21 cellular contexts compared by ENCODE assay signal in the genomic region with DNA sequence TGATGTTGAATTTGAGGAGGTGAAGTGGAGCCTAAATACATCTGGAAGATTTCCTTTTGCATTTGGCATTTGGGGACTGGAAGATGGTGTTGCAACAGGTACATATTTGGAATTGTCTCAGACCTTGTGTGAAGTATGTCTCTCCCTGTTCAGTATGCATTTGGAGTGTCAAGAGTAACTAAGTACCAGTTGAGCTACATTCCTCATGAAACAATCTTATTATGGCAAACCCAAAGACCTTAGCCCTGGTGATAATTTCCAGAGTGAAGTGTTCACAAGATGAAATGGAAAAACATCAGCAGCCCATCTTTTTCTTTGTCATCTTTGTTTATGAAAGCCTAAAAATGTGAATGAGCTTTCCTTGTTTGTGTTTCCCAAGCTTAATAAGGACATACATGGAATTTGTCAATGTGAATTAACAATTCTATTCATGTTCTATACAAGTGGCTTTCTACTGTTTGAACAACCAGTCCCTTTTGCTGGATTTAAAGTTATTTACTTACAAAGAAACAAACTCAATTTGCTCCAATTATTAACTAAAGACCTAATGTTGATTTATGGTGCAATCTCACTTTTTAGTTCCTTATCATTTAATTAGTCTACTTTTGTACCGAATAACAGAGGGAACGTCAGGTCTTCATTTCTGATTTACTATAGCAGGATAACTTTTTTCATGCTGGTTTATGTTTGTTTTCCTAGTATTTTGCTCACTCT. TPM values are rescaled to one million over a fixed set of nuclear protein-coding genes. Genes with fewer than 3 reads are reported as not detected.
DNase-seq lines count a peak whose midpoint lies in the region; ATAC-seq, FAIRE-seq and TF ChIP-seq lines count a peak whose summit lies in the region.
"Had no signal": no experiment of that assay in that cellular context is flagged by ENCODE, and none has a peak within 500 bp of the region (broad histone marks: within the 10 kb centered on the region; RNA-seq: fewer than 3 reads in every experiment).

No MANE protein-coding gene starts in this region.

- no peaks in the 10 kb centered on the region for H3K27me3 ChIP-seq in lung (ENCODE audit: control insufficient read depth, insufficient read depth)
- no peaks in the 10 kb centered on the region for H3K27me3 ChIP-seq in spleen (replicated peaks in 1 of 7)

- peaks cover 0 to 3% of the 10 kb centered on the region in 2 donors for H3K4me1 ChIP-seq in lung (ENCODE audit: control insufficient read depth in 2 of 2, insufficient read depth in 2 of 2, low read length in 2 of 2)
- H3K4me1 ChIP-seq in spleen = no peaks in the 10 kb centered on the region

- peaks cover 23% of the 10 kb centered on the region for H3K4me1 Mint-ChIP-seq in type B pancreatic cell (ENCODE audit: unreplicated experiment)
- H3K4me1 Mint-ChIP-seq: IgD-negative memory B cell had no signal

- no peaks in the 10 kb centered on the region for H3K27me3 Mint-ChIP-seq in type B pancreatic cell

- H3K4me3 Mint-ChIP-seq in type B pancreatic cell = peak overlapping the region; percentile 44
- H3K4me3 Mint-ChIP-seq: CD14-positive monocyte, HFFc6, IgD-negative memory B cell had no signal

- TF ChIP-seq POLR2A in H54 (IDR thresholded peaks at IDR 0.05; ENCODE audit: low read depth, low read length) = no peak
- no peak for TF ChIP-seq POLR2A in spleen (IDR thresholded peaks at IDR 0.05)

- intact Hi-C loops in spleen (cut with DNase I; ENCODE audit: low total_unique reads) = no loop called here

- H3K36me3 ChIP-seq in lung (ENCODE audit: control insufficient read depth in 2 of 2, insufficient read depth in 2 of 2, low read length in 2 of 2) (no peaks in the 10 kb centered on the region), spleen (no peaks in the 10 kb centered on the region)

- 69 to 87% methylated on average over 2 of the region's 2 CpGs for WGBS in lung, 2 donors
- 94 to 98% (median 96%) methylated on average over 2 of the region's 2 CpGs for WGBS in spleen, 5 donors

- ATAC-seq in lung (ENCODE audit: insufficient read depth, low FRiP score) (peak; percentile 75), GM18870 (IDR thresholded peaks at IDR 0.05; ENCODE audit: unreplicated experiment) (no peak)

- peak; percentile 11 for FAIRE-seq in H54 (lab: Jason Lieb, UNC)

- no peak overlapping the region for H3K4me3 ChIP-seq in fibroblast of villous mesenchyme (ENCODE audit: low read depth, low read length)
- H3K4me3 ChIP-seq in lung = no peak overlapping the region
- H3K4me3 ChIP-seq in spleen = no peak overlapping the region
- H3K4me3 ChIP-seq: GM23248 had no signal

- peaks cover 7% of the 10 kb centered on the region for H3K9me3 Mint-ChIP-seq in type B pancreatic cell
- H3K9me3 Mint-ChIP-seq: HFFc6, IgD-negative memory B cell had no signal

- DNase-seq in H54 (ENCODE audit: insufficient read length, low spot score) (no peak), fibroblast of villous mesenchyme (ENCODE audit: low read depth) (peak; percentile 12), lung (ENCODE audit: low spot score) (no peak), type B pancreatic cell (ENCODE audit: extremely low spot score, unreplicated experiment) (no peak), activated gamma-delta T cell treated with Interleukin-2 at 50 U/mL for 16 hours (no peak), HCEC 1CT (no peak), spleen (no peak)
- DNase-seq: AML-193; COR-L47; GM23248; HFFc6; NCI-H1105 treated with DMSO at 0.1 percent for 48 hours; NCI-H69; NK-92 treated with Interleukin-12 subunit alpha and Interleukin-12 subunit beta, amount 100 ng/mL, for 24 hours; RPMI8226; SIG-M5 had no signal

- no peaks in the 10 kb centered on the region for H3K9me3 ChIP-seq in lung (ENCODE audit: control insufficient read depth in 2 of 2, insufficient read depth in 1 of 2, low read length in 1 of 2)
- no peaks in the 10 kb centered on the region for H3K9me3 ChIP-seq in spleen

- no peaks in the 10 kb centered on the region for H3K36me3 Mint-ChIP-seq in type B pancreatic cell

- H3K27ac Mint-ChIP-seq in type B pancreatic cell = peak overlapping the region; percentile 84
- H3K27ac Mint-ChIP-seq: CD14-positive monocyte, HFFc6, IgD-negative memory B cell had no signal

- no peak overlapping the region for H3K27ac ChIP-seq in lung (ENCODE audit: low read depth in 1 of 2, low read length in 1 of 2)
- no peak overlapping the region for H3K27ac ChIP-seq in spleen
- H3K27ac ChIP-seq: GM23248 had no signal

- no peak for TF ChIP-seq CTCF in fibroblast of villous mesenchyme (IDR thresholded peaks at IDR 0.05; ENCODE audit: insufficient read depth, low read depth, low read length)
- TF ChIP-seq CTCF in lung (IDR thresholded peaks at IDR 0.05; ENCODE audit: control extremely low read depth, extremely low read depth) = no peak
- TF ChIP-seq CTCF in type B pancreatic cell (conservative IDR thresholded peaks at IDR 0.05) = no peak
- no peak for TF ChIP-seq CTCF in spleen (IDR thresholded peaks at IDR 0.05 in 8 of 11, conservative IDR thresholded peaks at IDR 0.05 in 3 of 11)

RNA-seq across cellular contexts. Expression of gene PPP1R1C, which starts 42.1 kb away (rescaled TPM):
- total RNA-seq in fibroblast of villous mesenchyme (0.32 and 2.2 TPM in 2 replicates), lung (1 to 10 TPM; 3.9 to 5.2 TPM), type B pancreatic cell (ENCODE audit: low replicate concordance) (1.4 and 7.4 TPM in 2 replicates), spleen (under 1 TPM in 2 of 7 donors, not detected in 5; 0.27 to 0.32 TPM)
- polyA plus RNA-seq in lung (1 to 10 TPM; 1.2 to 6.3 TPM), spleen (under 1 TPM; 0.24 to 0.48 (median 0.48) TPM)
- total RNA-seq: GM23248, HT-29, OCI-LY7 had no signal
- polyA plus RNA-seq: CD14-positive monocyte, GM23248, IgD-negative memory B cell had no signal

RNA-seq across cellular contexts. Expression of gene ITPRID2, which starts 52.0 kb away (rescaled TPM):
- total RNA-seq in fibroblast of villous mesenchyme (213 and 301 TPM in 2 replicates), lung (100 to 1,000 TPM; 164 to 167 TPM), type B pancreatic cell (ENCODE audit: low replicate concordance) (109 and 137 TPM in 2 replicates), spleen (100 to 1,000 TPM in 6 of 7 donors, 10 to 100 TPM in 1; 97.6 to 230 (median 127) TPM)
- polyA plus RNA-seq in lung (10 to 100 TPM; 59.5 to 60.2 TPM), spleen (10 to 100 TPM; 18.0 to 34.0 (median 19.5) TPM)
